ENCODE assay signal across 19 cellular contexts in genomic region chr2:110863726-110864125, GRCh38.
"Had no signal": no experiment of that assay in that cellular context is flagged by ENCODE, and none has a peak within 500 bp of the region (broad histone marks: within the 10 kb centered on the region; RNA-seq: fewer than 3 reads in every experiment).

No MANE protein-coding gene starts in this region.

- H3K4me3 ChIP-seq: SJCRH30 had no signal

- H3K9ac ChIP-seq: SK-N-SH had no signal

- H3K9me3 ChIP-seq: SJCRH30, SK-N-SH had no signal

- H3K4me2 ChIP-seq: SK-N-SH had no signal

- H3K36me3 ChIP-seq: SJCRH30, WERI-Rb-1 had no signal

- DNase-seq: activated CD4-positive, alpha-beta T cell treated with anti-CD3 and anti-CD28 coated beads for 36 hours; activated CD8-positive, alpha-beta T cell treated with anti-CD3 and anti-CD28 coated beads, Interleukin-2, amount 10 ng/mL, durations not matched to agents 7 days and 5 days; activated effector memory CD4-positive, alpha-beta T cell treated with anti-CD3 and anti-CD28 coated beads, Interleukin-2, amount 50 U/mL, for 16 hours; activated naive CD4-positive, alpha-beta T cell treated with Interleukin-2 at 50 U/mL for 16 hours; activated naive CD8-positive, alpha-beta T cell treated with anti-CD3 and anti-CD28 coated beads, Interleukin-2, amount 50 U/mL, for 24 hours; activated T-cell treated with anti-CD3 and anti-CD28 coated beads, Interleukin-2, amount 50 U/mL, for 4 hours; amniotic stem cell; NCI-H1105; NCI-H1436 treated with DMSO at 0.1 percent for 48 hours; NCI-H187; NCI-H2081; NCI-H510A treated with DMSO at 0.1 percent for 48 hours; NCI-H69; Right ventricle myocardium superior; SJCRH30; SK-N-SH; T-helper 1 cell; WERI-Rb-1 had no signal

- H3K27ac ChIP-seq: RWPE1, SJCRH30, WERI-Rb-1 had no signal
